ENCODE assay signal across 2 cellular contexts in genomic region chr4:153004106-153004881, GRCh38.
TF ChIP-seq lines count a peak whose summit lies in the region.

No MANE protein-coding gene starts in this region.

TF ChIP-seq in HCT116, 20 proteins besides CTCF, POLR2A, EP300 and RAD21:
- TF ChIP-seq TCF7L2 (IDR thresholded peaks at IDR 0.05; ENCODE audit: borderline replicate concordance, extremely low read depth, insufficient read depth, insufficient read length): no peak
- no peak for TF ChIP-seq JUND (IDR thresholded peaks at IDR 0.05)
- TF ChIP-seq YY1 (IDR thresholded peaks at IDR 0.05; ENCODE audit: extremely low read depth, insufficient replicate concordance, low read depth, low read length): no peak
- TF ChIP-seq REST (IDR thresholded peaks at IDR 0.05; ENCODE audit: low read depth): no peak
- TF ChIP-seq ATF3 (IDR thresholded peaks at IDR 0.05): no peak
- no peak for TF ChIP-seq EZH2 (IDR thresholded peaks at IDR 0.05)
- no peak for TF ChIP-seq FOSL1 (IDR thresholded peaks at IDR 0.05; ENCODE audit: low read depth)

TF ChIP-seq in H1, 55 proteins besides CTCF, POLR2A, EP300 and RAD21:
- no peak for TF ChIP-seq HDAC6 (IDR thresholded peaks at IDR 0.05; ENCODE audit: low read depth, low read length)
- no peak for TF ChIP-seq ATF2 (IDR thresholded peaks at IDR 0.05; ENCODE audit: low read length)
